In genomic region chr5:179802207-179802883, GRCh38 we compare ENCODE assay signal across 1 cellular context.
TF ChIP-seq lines count a peak whose summit lies in the region.

No MANE protein-coding gene starts in this region.

TF ChIP-seq in GM12878, 131 proteins besides CTCF, POLR2A, EP300 and RAD21:
- no peak for TF ChIP-seq EGR1 (IDR thresholded peaks at IDR 0.05; ENCODE audit: borderline replicate concordance in 1 of 2, low read depth in 2 of 2, low read length in 2 of 2)
- TF ChIP-seq CBFB (IDR thresholded peaks at IDR 0.05; ENCODE audit: low read depth): no peak
- TF ChIP-seq YY1 (IDR thresholded peaks at IDR 0.05; ENCODE audit: low read depth, low read length): no peak
- no peak for TF ChIP-seq RELB (IDR thresholded peaks at IDR 0.05; ENCODE audit: low read depth)
- no peak for TF ChIP-seq SMC3 (IDR thresholded peaks at IDR 0.05; ENCODE audit: borderline replicate concordance, low read length)
TF ChIP-seq in GM12878: peak in this region for 0.
